Comparison of ENCODE assay signal across 8 cellular contexts in genomic region chr9:27528278-27528885, GRCh38. TPM values are rescaled to one million over a fixed set of nuclear protein-coding genes. Genes with fewer than 3 reads are reported as not detected.
DNase-seq lines count a peak whose midpoint lies in the region; ATAC-seq and TF ChIP-seq lines count a peak whose summit lies in the region.

No MANE protein-coding gene starts in this region.

- H3K4me3 ChIP-seq in cardiac muscle cell (peak overlapping the region; percentile 51), osteoblast (ENCODE audit: insufficient read depth, low read length) (peak overlapping the region; percentile 68)

- ATAC-seq in GM18502 (IDR thresholded peaks at IDR 0.05; ENCODE audit: poor library complexity, unreplicated experiment) (peak; percentile 67), HG02840 (IDR thresholded peaks at IDR 0.05; ENCODE audit: low FRiP score, unreplicated experiment) (peak; percentile 52)
- ATAC-seq in activated naive CD8-positive, alpha-beta T cell treated with anti-CD3 and anti-CD28 coated beads, Interleukin-2, amount 50 U/mL, for 24 hours = peak; percentile 42

- H4K20me1 ChIP-seq in osteoblast (ENCODE audit: insufficient read depth, low read length) = no peaks in the 10 kb centered on the region

- TF ChIP-seq CTCF in RWPE1 (conservative IDR thresholded peaks at IDR 0.05; ENCODE audit: low read depth) (no peak), cardiac muscle cell (IDR thresholded peaks at IDR 0.05; ENCODE audit: low read depth, low read length) (no peak), osteoblast (IDR thresholded peaks at IDR 0.05; ENCODE audit: extremely low read depth, low read depth, low read length) (no peak)

- peak overlapping the region; percentile 57 for H2AFZ ChIP-seq in osteoblast (ENCODE audit: low read length)

- POLR2A ChIA-PET in RWPE1 (lab: Yijun Ruan, JAX; ENCODE audit: low non-redundant PET) = no interaction called here

- H3K36me3 ChIP-seq in cardiac muscle cell = no peaks in the 10 kb centered on the region
- no peaks in the 10 kb centered on the region for H3K36me3 ChIP-seq in osteoblast (ENCODE audit: insufficient read depth, low read length)

- H3K4me1 ChIP-seq in cardiac muscle cell (ENCODE audit: low read depth) (no peaks in the 10 kb centered on the region), osteoblast (ENCODE audit: insufficient read depth, low read length) (peaks cover 10% of the 10 kb centered on the region)

- H3K27me3 ChIP-seq in cardiac muscle cell (peaks cover 10% of the 10 kb centered on the region), osteoblast (ENCODE audit: insufficient read depth, low read length) (peaks cover 39% of the 10 kb centered on the region)

- DNase-seq in RWPE1 (ENCODE audit: low spot score) = peak; percentile 84
- peak; percentile 71 for DNase-seq in activated naive CD8-positive, alpha-beta T cell treated with anti-CD3 and anti-CD28 coated beads, Interleukin-2, amount 50 U/mL, for 24 hours
- peak; percentile 74 to 79 for DNase-seq in cardiac muscle cell (ENCODE audit: low read depth in 1 of 2, low spot score in 1 of 2)
- peak; percentile 78 for DNase-seq in osteoblast (ENCODE audit: insufficient read length, low spot score, missing footprints)
- DNase-seq in ureter (ENCODE audit: low spot score) = peak; percentile 78
- no peak for DNase-seq in DMS114 treated with DMSO at 0.1 percent for 48 hours (lab: John Stamatoyannopoulos, UW; ENCODE audit: unreplicated experiment)

- H3K4me1 Mint-ChIP-seq in activated naive CD8-positive, alpha-beta T cell treated with anti-CD3 and anti-CD28 coated beads, Interleukin-2, amount 50 U/mL, for 24 hours = peaks cover 12% of the 10 kb centered on the region

- H3K27ac ChIP-seq in RWPE1 = peak overlapping the region; percentile 97
- no peak overlapping the region for H3K27ac ChIP-seq in cardiac muscle cell
- no peak overlapping the region for H3K27ac ChIP-seq in osteoblast (ENCODE audit: low read depth, low read length)

- no peaks in the 10 kb centered on the region for H3K9me3 Mint-ChIP-seq in activated naive CD8-positive, alpha-beta T cell treated with anti-CD3 and anti-CD28 coated beads, Interleukin-2, amount 50 U/mL, for 24 hours

- H3K4me2 ChIP-seq in osteoblast (ENCODE audit: insufficient read depth, low read length) = peak overlapping the region; percentile 93

- H3K79me2 ChIP-seq in osteoblast (ENCODE audit: insufficient read depth, low read length) = no peaks in the 10 kb centered on the region

- H3K4me3 Mint-ChIP-seq in activated naive CD8-positive, alpha-beta T cell treated with anti-CD3 and anti-CD28 coated beads, Interleukin-2, amount 50 U/mL, for 24 hours = peak overlapping the region; percentile 85

- H3K27me3 Mint-ChIP-seq in activated naive CD8-positive, alpha-beta T cell treated with anti-CD3 and anti-CD28 coated beads, Interleukin-2, amount 50 U/mL, for 24 hours = peaks cover 22% of the 10 kb centered on the region

- CTCF ChIA-PET in RWPE1 (lab: Yijun Ruan, JAX) = interaction anchor here (0.6 to 0.7 kb wide), 3 partner anchors 78 to 1090 kb away, joined by 3 to 5 read pairs (median 3); no protein-coding TSS in a partner anchor

- H3K36me3 Mint-ChIP-seq in activated naive CD8-positive, alpha-beta T cell treated with anti-CD3 and anti-CD28 coated beads, Interleukin-2, amount 50 U/mL, for 24 hours (ENCODE audit: low read depth) = no peaks in the 10 kb centered on the region

- peak overlapping the region; percentile 67 for H3K27ac Mint-ChIP-seq in activated naive CD8-positive, alpha-beta T cell treated with anti-CD3 and anti-CD28 coated beads, Interleukin-2, amount 50 U/mL, for 24 hours

- no peaks in the 10 kb centered on the region for H3K9me3 ChIP-seq in cardiac muscle cell (ENCODE audit: low read depth)
- no peaks in the 10 kb centered on the region for H3K9me3 ChIP-seq in osteoblast (ENCODE audit: low read depth, low read length)

RNA-seq across cellular contexts. Expression of gene MOB3B, which starts 1.2 kb away (rescaled TPM):
- total RNA-seq in cardiac muscle cell (0.56 and 0.74 TPM in 2 replicates), osteoblast (under 0.01 TPM in 2 replicates), ureter (9.4 TPM)
- polyA plus RNA-seq in cardiac muscle cell = 0.81 and 1.7 TPM in 2 replicates

RNA-seq across cellular contexts. Expression of gene IFNK, which starts 4.3 kb away (rescaled TPM):
- total RNA-seq in cardiac muscle cell (not detected in 2 replicates), osteoblast (not detected in 2 replicates), ureter (not detected)
- not detected in 2 replicates for polyA plus RNA-seq in cardiac muscle cell

RNA-seq across cellular contexts. Expression of gene C9orf72, which starts 44.9 kb away (rescaled TPM):
- total RNA-seq in cardiac muscle cell (9.7 and 13.2 TPM in 2 replicates), osteoblast (6.5 and 8.8 TPM in 2 replicates), ureter (14.8 TPM)
- 13.1 and 15.7 TPM in 2 replicates for polyA plus RNA-seq in cardiac muscle cell
